24 cellular contexts compared by ENCODE assay signal in genomic region chr16:48082516-48082915, GRCh38.
DNase-seq lines count a peak whose midpoint lies in the region; ATAC-seq and TF ChIP-seq lines count a peak whose summit lies in the region.
"Had no signal": no experiment of that assay in that cellular context is flagged by ENCODE, and none has a peak within 500 bp of the region (broad histone marks: within the 10 kb centered on the region; RNA-seq: fewer than 3 reads in every experiment).

No MANE protein-coding gene starts in this region.

- no peak overlapping the region for H3K4me3 ChIP-seq in adipocyte (ENCODE audit: low read length)
- no peak overlapping the region for H3K4me3 ChIP-seq in fibroblast of mammary gland (ENCODE audit: control insufficient read depth, low read depth, low read length)
- H3K4me3 ChIP-seq: dorsolateral prefrontal cortex, GM23338, lung, spleen had no signal

- ATAC-seq in GM19395 (IDR thresholded peaks at IDR 0.05; ENCODE audit: unreplicated experiment) (no peak), HG02623 (IDR thresholded peaks at IDR 0.05; ENCODE audit: unreplicated experiment) (no peak)
- ATAC-seq: GM23338, natural killer cell had no signal

- no peaks in the 10 kb centered on the region for H3K36me3 ChIP-seq in adipocyte (ENCODE audit: control insufficient read depth, insufficient read depth, low read length, severe bottlenecking)
- H3K36me3 ChIP-seq: spleen had no signal

- no peaks in the 10 kb centered on the region for H3K4me1 Mint-ChIP-seq in immature natural killer cell
- H3K4me1 Mint-ChIP-seq: activated CD4-positive, alpha-beta T cell treated with anti-CD3 and anti-CD28 coated beads, Interleukin-2, amount 10 ng/mL, durations not matched to agents 7 days and 5 days; CD4-positive, alpha-beta memory T cell; GM23338; natural killer cell had no signal

- H3K27ac Mint-ChIP-seq in immature natural killer cell: peak overlapping the region in 1 of 6 donors; percentile 12
- H3K27ac Mint-ChIP-seq: activated CD4-positive, alpha-beta T cell treated with anti-CD3 and anti-CD28 coated beads, Interleukin-2, amount 10 ng/mL, durations not matched to agents 7 days and 5 days; CD4-positive, alpha-beta memory T cell; GM23338; IgD-negative memory B cell; natural killer cell had no signal

- H3K9ac ChIP-seq in adipocyte (ENCODE audit: low read length): peak overlapping the region; percentile 42

- no peak for TF ChIP-seq CTCF in fibroblast of mammary gland (conservative IDR thresholded peaks at IDR 0.05; ENCODE audit: control insufficient read depth, insufficient read depth, low read depth, low read length)

- peak in 2 of 3 experiments; percentile 10 to 55 for DNase-seq in NCI-H1417 (lab: John Stamatoyannopoulos, UW)
- DNase-seq in NCI-H1417 treated with DMSO at 0.1 percent for 48 hours (lab: John Stamatoyannopoulos, UW): no peak
- no peak for DNase-seq in adipocyte (ENCODE audit: low read depth)
- peak; percentile 75 for DNase-seq in fibroblast of mammary gland (ENCODE audit: low read depth)
- peak; percentile 91 for DNase-seq in stromal cell of bone marrow (ENCODE audit: low read depth)
- no peak for DNase-seq in immature natural killer cell
- DNase-seq: activated CD4-positive, alpha-beta T cell treated with anti-CD3 and anti-CD28 coated beads, Interleukin-2, amount 10 ng/mL, durations not matched to agents 7 days and 5 days; activated CD8-positive, alpha-beta memory T cell treated with anti-CD3 and anti-CD28 coated beads, Interleukin-2, amount 50 U/mL, for 48 hours; anterior cingulate cortex; CD4-positive, alpha-beta memory T cell; DMS79; dorsolateral prefrontal cortex; erythroblast; head of caudate nucleus; natural killer cell; NCI-H187 treated with DMSO at 0.1 percent for 48 hours; spleen; stimulated activated CD8-positive, alpha-beta memory T cell treated with anti-CD3 and anti-CD28 coated beads, Interleukin-4, amount 100 ng/mL, for 48 hours; T-helper 1 cell had no signal

- no peak overlapping the region for H3K4me3 Mint-ChIP-seq in immature natural killer cell
- H3K4me3 Mint-ChIP-seq: activated CD4-positive, alpha-beta T cell treated with anti-CD3 and anti-CD28 coated beads, Interleukin-2, amount 10 ng/mL, durations not matched to agents 7 days and 5 days; CD4-positive, alpha-beta memory T cell; GM23338; IgD-negative memory B cell; natural killer cell had no signal

- peaks cover 18% of the 10 kb centered on the region for H3K4me1 ChIP-seq in adipocyte (ENCODE audit: control insufficient read depth, insufficient read depth, low read length)
- H3K4me1 ChIP-seq: spleen had no signal

- no peaks in the 10 kb centered on the region for H3K27me3 ChIP-seq in adipocyte (replicated peaks; ENCODE audit: control insufficient read depth, insufficient read depth, low read length)

- peaks cover 0 to 2% (median 0%) of the 10 kb centered on the region in 6 donors for H3K9me3 Mint-ChIP-seq in immature natural killer cell
- H3K9me3 Mint-ChIP-seq: activated CD4-positive, alpha-beta T cell treated with anti-CD3 and anti-CD28 coated beads, Interleukin-2, amount 10 ng/mL, durations not matched to agents 7 days and 5 days; CD4-positive, alpha-beta memory T cell; GM23338; IgD-negative memory B cell; natural killer cell had no signal

- H3K36me3 Mint-ChIP-seq in immature natural killer cell: no peaks in the 10 kb centered on the region
- H3K36me3 Mint-ChIP-seq: CD4-positive, alpha-beta memory T cell; IgD-negative memory B cell; natural killer cell had no signal

- peaks cover 4% of the 10 kb centered on the region for H3K9me3 ChIP-seq in adipocyte (ENCODE audit: control insufficient read depth, low read length)
- H3K9me3 ChIP-seq: spleen had no signal

- peaks cover 0 to 8% (median 1%) of the 10 kb centered on the region in 3 donors for H3K27me3 Mint-ChIP-seq in immature natural killer cell (ENCODE audit: low read depth in 3 of 3)
- H3K27me3 Mint-ChIP-seq: activated CD4-positive, alpha-beta T cell treated with anti-CD3 and anti-CD28 coated beads, Interleukin-2, amount 10 ng/mL, durations not matched to agents 7 days and 5 days had no signal

Comparison
In these comparisons a context has a peak if more than half of its experiments do, and no peak if none do; other contexts are left out.
1. DNase-seq: peak in NCI-H1417 (2 of 3), fibroblast of mammary gland (single experiment) and stromal cell of bone marrow (single experiment); none in NCI-H1417 treated with DMSO at 0.1 percent for 48 hours (single experiment), adipocyte (single experiment) and immature natural killer cell (0 of 3).